2 cellular contexts compared by ENCODE assay signal in the genomic region with DNA sequence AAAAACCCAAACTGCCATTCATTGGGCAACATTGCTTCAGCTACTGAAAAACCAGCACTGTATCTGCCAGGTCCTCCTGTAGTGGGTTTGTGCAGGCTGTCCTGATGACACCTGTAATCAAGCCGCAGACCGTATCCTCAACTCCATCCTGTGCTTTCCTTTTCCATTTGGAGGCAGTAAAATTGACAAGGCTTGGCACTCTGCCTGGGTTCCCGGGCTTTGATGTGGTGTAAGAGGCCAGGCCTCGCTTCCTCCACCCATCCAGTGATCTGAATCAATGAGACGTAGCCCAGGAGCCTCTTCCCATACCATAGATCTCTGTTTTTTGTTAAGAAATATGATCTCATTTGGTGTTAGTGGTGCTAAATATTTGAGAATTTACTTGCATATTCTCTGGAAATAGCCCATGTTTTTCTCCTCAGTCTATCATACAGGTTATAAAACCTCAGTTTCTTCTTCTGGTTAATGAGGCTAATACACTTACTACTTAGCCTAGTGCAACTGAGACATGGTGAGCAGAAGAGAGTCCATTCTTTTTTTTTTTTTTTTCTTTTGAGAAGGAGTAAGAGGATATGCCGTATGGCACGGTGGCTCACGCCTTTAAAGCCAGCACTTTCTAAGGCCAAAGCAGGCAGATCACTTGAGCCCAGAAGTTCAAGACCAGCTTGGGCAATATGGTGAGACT.
TF ChIP-seq lines count a peak whose summit lies in the region.

No MANE protein-coding gene starts in this region.

TF ChIP-seq in IMR-90, 13 proteins besides CTCF, POLR2A, EP300 and RAD21 (continued from another document):
- TF ChIP-seq, protein P1, sequence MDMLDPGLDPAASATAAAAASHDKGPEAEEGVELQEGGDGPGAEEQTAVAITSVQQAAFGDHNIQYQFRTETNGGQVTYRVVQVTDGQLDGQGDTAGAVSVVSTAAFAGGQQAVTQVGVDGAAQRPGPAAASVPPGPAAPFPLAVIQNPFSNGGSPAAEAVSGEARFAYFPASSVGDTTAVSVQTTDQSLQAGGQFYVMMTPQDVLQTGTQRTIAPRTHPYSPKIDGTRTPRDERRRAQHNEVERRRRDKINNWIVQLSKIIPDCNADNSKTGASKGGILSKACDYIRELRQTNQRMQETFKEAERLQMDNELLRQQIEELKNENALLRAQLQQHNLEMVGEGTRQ (IDR thresholded peaks at IDR 0.05; ENCODE audit: low read depth, low read length), result no peak
- TF ChIP-seq, protein P2, sequence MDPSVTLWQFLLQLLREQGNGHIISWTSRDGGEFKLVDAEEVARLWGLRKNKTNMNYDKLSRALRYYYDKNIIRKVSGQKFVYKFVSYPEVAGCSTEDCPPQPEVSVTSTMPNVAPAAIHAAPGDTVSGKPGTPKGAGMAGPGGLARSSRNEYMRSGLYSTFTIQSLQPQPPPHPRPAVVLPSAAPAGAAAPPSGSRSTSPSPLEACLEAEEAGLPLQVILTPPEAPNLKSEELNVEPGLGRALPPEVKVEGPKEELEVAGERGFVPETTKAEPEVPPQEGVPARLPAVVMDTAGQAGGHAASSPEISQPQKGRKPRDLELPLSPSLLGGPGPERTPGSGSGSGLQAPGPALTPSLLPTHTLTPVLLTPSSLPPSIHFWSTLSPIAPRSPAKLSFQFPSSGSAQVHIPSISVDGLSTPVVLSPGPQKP (IDR thresholded peaks at IDR 0.05; ENCODE audit: borderline replicate concordance, low read depth, low read length), result no peak
- TF ChIP-seq RCOR1 (IDR thresholded peaks at IDR 0.05; ENCODE audit: insufficient replicate concordance, low read length) (no peak), MXI1 (IDR thresholded peaks at IDR 0.05; ENCODE audit: borderline replicate concordance, low read depth, low read length) (no peak), FOS (IDR thresholded peaks at IDR 0.05; ENCODE audit: low read depth, low read length) (no peak), SMC3 (IDR thresholded peaks at IDR 0.05; ENCODE audit: low read depth, low read length) (no peak), CEBPB (IDR thresholded peaks at IDR 0.05; ENCODE audit: low read depth, low read length) (no peak)
TF ChIP-seq in IMR-90: peak in this region for 0.

TF ChIP-seq in HEK293T, 16 proteins besides CTCF, POLR2A, EP300 and RAD21 (continued from another document):
- TF ChIP-seq, protein P3, sequence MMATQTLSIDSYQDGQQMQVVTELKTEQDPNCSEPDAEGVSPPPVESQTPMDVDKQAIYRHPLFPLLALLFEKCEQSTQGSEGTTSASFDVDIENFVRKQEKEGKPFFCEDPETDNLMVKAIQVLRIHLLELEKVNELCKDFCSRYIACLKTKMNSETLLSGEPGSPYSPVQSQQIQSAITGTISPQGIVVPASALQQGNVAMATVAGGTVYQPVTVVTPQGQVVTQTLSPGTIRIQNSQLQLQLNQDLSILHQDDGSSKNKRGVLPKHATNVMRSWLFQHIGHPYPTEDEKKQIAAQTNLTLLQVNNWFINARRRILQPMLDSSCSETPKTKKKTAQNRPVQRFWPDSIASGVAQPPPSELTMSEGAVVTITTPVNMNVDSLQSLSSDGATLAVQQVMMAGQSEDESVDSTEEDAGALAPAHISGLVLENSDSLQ (IDR thresholded peaks at IDR 0.05), result no peak
- no peak for TF ChIP-seq LEF1 (IDR thresholded peaks at IDR 0.05; ENCODE audit: borderline replicate concordance)
- TF ChIP-seq ELF4 (IDR thresholded peaks at IDR 0.05), result no peak
- TF ChIP-seq L3MBTL2 (conservative IDR thresholded peaks at IDR 0.05), result no peak
- TF ChIP-seq SUZ12 (IDR thresholded peaks at IDR 0.05), result no peak
- no peak for TF ChIP-seq FOXA1 (IDR thresholded peaks at IDR 0.05)
- no peak for TF ChIP-seq ARNT (IDR thresholded peaks at IDR 0.05)
